In the genomic region with DNA sequence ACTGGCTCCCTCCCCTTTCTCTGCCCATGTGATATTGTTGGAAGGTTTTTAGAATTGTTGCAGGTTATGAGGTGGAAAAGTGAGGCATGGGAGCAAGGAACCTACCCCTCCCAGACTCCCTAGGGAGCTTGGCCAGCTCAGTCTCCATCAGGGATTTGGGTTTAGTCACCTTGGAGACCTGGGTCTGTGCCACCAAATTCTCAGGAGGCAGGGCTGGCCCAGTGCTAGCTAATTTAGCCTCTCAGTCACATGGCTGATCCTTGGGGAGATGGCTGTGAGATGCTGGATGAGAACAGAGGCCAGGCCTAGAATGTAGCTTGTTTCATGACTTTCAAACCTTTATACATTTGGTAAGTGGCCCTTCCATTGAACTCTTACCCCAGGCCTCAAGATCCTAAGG, we compare ENCODE assay signal across 30 cellular contexts.
A peak's percentile ranks its signal among the peaks of the same experiment; 100 is the strongest.
DNase-seq lines count a peak whose midpoint lies in the region; FAIRE-seq and TF ChIP-seq lines count a peak whose summit lies in the region.
"Had no signal": no experiment of that assay in that cellular context is flagged by ENCODE, and none has a peak within 500 bp of the region (broad histone marks: within the 10 kb centered on the region; RNA-seq: fewer than 3 reads in every experiment).

No MANE protein-coding gene starts in this region.

- H3K9me2 ChIP-seq in SK-N-SH = no peaks in the 10 kb centered on the region

- H3K4me3 ChIP-seq in bronchial epithelial cell (ENCODE audit: low read depth, low read length) (no peak overlapping the region), retinal pigment epithelial cell (ENCODE audit: low read length) (no peak overlapping the region), uterus (no peak overlapping the region), SK-N-SH (ENCODE audit: low read depth in 2 of 2, low read length in 1 of 2) (no peak overlapping the region)
- H3K4me3 ChIP-seq: gastrocnemius medialis, pancreas, testis had no signal

- H3K27me3 ChIP-seq in bronchial epithelial cell (ENCODE audit: control insufficient read depth, insufficient read depth, low read length) (no peaks in the 10 kb centered on the region), uterus (no peaks in the 10 kb centered on the region), SK-N-SH (ENCODE audit: insufficient read depth) (no peaks in the 10 kb centered on the region)
- H3K27me3 ChIP-seq: gastrocnemius medialis, pancreas, testis had no signal

- TF ChIP-seq CTCF in bronchial epithelial cell (IDR thresholded peaks at IDR 0.05; ENCODE audit: insufficient read depth, low read length, severe bottlenecking) (no peak), retinal pigment epithelial cell (conservative IDR thresholded peaks at IDR 0.05; ENCODE audit: low read depth, low read length) (no peak), uterus (IDR thresholded peaks at IDR 0.05) (no peak), SK-N-SH (IDR thresholded peaks at IDR 0.05) (no peak)

- no peak for TF ChIP-seq EP300 in SK-N-SH (IDR thresholded peaks at IDR 0.05; ENCODE audit: borderline replicate concordance in 1 of 2, low read depth in 1 of 2, low read length in 1 of 2)

- no peak for TF ChIP-seq RAD21 in SK-N-SH (IDR thresholded peaks at IDR 0.05; ENCODE audit: low read length)

- no peak overlapping the region for H2AFZ ChIP-seq in SK-N-SH (ENCODE audit: low read depth)

- DNase-seq in Daoy (ENCODE audit: low read depth) = peak; percentile 8
- no peak for DNase-seq in HTR-8/SVneo (ENCODE audit: insufficient read length, low spot score)
- no peak for DNase-seq in bronchial epithelial cell (ENCODE audit: low read depth)
- peak; percentile 75 for DNase-seq in retinal pigment epithelial cell (ENCODE audit: low read depth)
- no peak for DNase-seq in uterus
- no peak for DNase-seq in activated naive CD4-positive, alpha-beta T cell (lab: John Stamatoyannopoulos, UW)
- DNase-seq in SK-N-SH = no peak
- no peak for DNase-seq in NCI-H2107 treated with DMSO at 0.1 percent for 48 hours (lab: John Stamatoyannopoulos, UW; ENCODE audit: unreplicated experiment)
- DNase-seq: activated CD4-positive, alpha-beta T cell treated with anti-CD3 and anti-CD28 coated beads, Interleukin-2, amount 50 U/mL, for 1 hour; activated CD8-positive, alpha-beta memory T cell treated with anti-CD3 and anti-CD28 coated beads, Interleukin-2, amount 10 ng/mL, durations not matched to agents 7 days and 5 days; activated T-cell treated with anti-CD3 and anti-CD28 coated beads, Interleukin-2, amount 50 U/mL, for 72 hours; anterior cingulate cortex; CD4-positive, alpha-beta T cell; cerebellar nuclear complex; DMS 273 treated with DMSO at 0.1 percent for 48 hours; gastrocnemius medialis; GOT3; hypothalamus; KBM-7; MV-4-11; NCI-H1930; OCI-M1; pancreas; right cardiac atrium; stimulated activated CD4-positive, alpha-beta T cell treated with anti-CD3 and anti-CD28 coated beads, Interleukin-12 subunit alpha, Interleukin-12 subunit beta, amount 100 ng/mL, for 4 hours; stimulated activated CD4-positive, alpha-beta T cell treated with anti-CD3 and anti-CD28 coated beads, Interleukin-4, amount 100 ng/mL, for 24 hours; stimulated activated naive B cell treated with anti-CD40 and anti-IgM and Interleukin-4, amounts not matched to agents 10 μg/mL and 1 μg/mL and 100 μg/mL, for 72 hours; testis had no signal

- H3K9ac ChIP-seq in SK-N-SH = no peak overlapping the region

- H3K4me1 ChIP-seq in uterus (no peaks in the 10 kb centered on the region), SK-N-SH (ENCODE audit: control insufficient read depth in 1 of 2, insufficient read depth in 2 of 2, low read depth in 1 of 2, low read length in 1 of 2) (no peaks in the 10 kb centered on the region)
- H3K4me1 ChIP-seq: gastrocnemius medialis, pancreas, testis had no signal

- POLR2A ChIA-PET in SK-N-SH (lab: Yijun Ruan, JAX) = no interaction called here

- no peaks in the 10 kb centered on the region for H3K79me2 ChIP-seq in SK-N-SH (ENCODE audit: insufficient read depth)

- intact Hi-C loops in uterus (cut with DNase I; ENCODE audit: low total_unique reads) = no loop called here

- no peak overlapping the region for H3K4me2 ChIP-seq in SK-N-SH

- H3K27ac ChIP-seq in uterus = no peak overlapping the region
- H3K27ac ChIP-seq in SK-N-SH (ENCODE audit: low read depth in 2 of 2, low read length in 1 of 2) = no peak overlapping the region
- H3K27ac ChIP-seq: epithelial cell of prostate, gastrocnemius medialis, pancreas, testis had no signal

- H3F3A ChIP-seq in SK-N-SH (replicated peaks; ENCODE audit: insufficient read depth) = no peaks in the 10 kb centered on the region

- H3K36me3 ChIP-seq in bronchial epithelial cell (ENCODE audit: control insufficient read depth, insufficient read depth, low read length) (no peaks in the 10 kb centered on the region), uterus (no peaks in the 10 kb centered on the region), SK-N-SH (replicated peaks in 1 of 2; ENCODE audit: control insufficient read depth in 1 of 2, insufficient read depth in 2 of 2, low read length in 1 of 2) (no peaks in the 10 kb centered on the region)
- H3K36me3 ChIP-seq: gastrocnemius medialis, pancreas had no signal

- H3K9me3 ChIP-seq in uterus (no peaks in the 10 kb centered on the region), SK-N-SH (no peaks in the 10 kb centered on the region)
- H3K9me3 ChIP-seq: gastrocnemius medialis, pancreas, testis had no signal

- no peaks in the 10 kb centered on the region for H4K20me1 ChIP-seq in SK-N-SH (ENCODE audit: insufficient read depth)

- TF ChIP-seq POLR2A in uterus (IDR thresholded peaks at IDR 0.05) = no peak

- peak; percentile 67 for FAIRE-seq in HTR-8/SVneo (lab: Jason Lieb, UNC)
- peak; percentile 43 for FAIRE-seq in bronchial epithelial cell (lab: Jason Lieb, UNC)
- FAIRE-seq: GM18507, pancreas had no signal

- CTCF ChIA-PET in SK-N-SH (lab: Yijun Ruan, JAX) = no interaction called here

TF ChIP-seq in SK-N-SH, 30 proteins besides CTCF, POLR2A, EP300 and RAD21:
- TF ChIP-seq, protein P1, sequence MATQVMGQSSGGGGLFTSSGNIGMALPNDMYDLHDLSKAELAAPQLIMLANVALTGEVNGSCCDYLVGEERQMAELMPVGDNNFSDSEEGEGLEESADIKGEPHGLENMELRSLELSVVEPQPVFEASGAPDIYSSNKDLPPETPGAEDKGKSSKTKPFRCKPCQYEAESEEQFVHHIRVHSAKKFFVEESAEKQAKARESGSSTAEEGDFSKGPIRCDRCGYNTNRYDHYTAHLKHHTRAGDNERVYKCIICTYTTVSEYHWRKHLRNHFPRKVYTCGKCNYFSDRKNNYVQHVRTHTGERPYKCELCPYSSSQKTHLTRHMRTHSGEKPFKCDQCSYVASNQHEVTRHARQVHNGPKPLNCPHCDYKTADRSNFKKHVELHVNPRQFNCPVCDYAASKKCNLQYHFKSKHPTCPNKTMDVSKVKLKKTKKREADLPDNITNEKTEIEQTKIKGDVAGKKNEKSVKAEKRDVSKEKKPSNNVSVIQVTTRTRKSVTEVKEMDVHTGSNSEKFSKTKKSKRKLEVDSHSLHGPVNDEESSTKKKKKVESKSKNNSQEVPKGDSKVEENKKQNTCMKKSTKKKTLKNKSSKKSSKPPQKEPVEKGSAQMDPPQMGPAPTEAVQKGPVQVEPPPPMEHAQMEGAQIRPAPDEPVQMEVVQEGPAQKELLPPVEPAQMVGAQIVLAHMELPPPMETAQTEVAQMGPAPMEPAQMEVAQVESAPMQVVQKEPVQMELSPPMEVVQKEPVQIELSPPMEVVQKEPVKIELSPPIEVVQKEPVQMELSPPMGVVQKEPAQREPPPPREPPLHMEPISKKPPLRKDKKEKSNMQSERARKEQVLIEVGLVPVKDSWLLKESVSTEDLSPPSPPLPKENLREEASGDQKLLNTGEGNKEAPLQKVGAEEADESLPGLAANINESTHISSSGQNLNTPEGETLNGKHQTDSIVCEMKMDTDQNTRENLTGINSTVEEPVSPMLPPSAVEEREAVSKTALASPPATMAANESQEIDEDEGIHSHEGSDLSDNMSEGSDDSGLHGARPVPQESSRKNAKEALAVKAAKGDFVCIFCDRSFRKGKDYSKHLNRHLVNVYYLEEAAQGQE (IDR thresholded peaks at IDR 0.05; ENCODE audit: low read depth, low read length) = no peak
- TF ChIP-seq RFX5 (IDR thresholded peaks at IDR 0.05; ENCODE audit: low read length) (no peak), NRF1 (IDR thresholded peaks at IDR 0.05; ENCODE audit: low read depth, low read length) (no peak), MEF2A (IDR thresholded peaks at IDR 0.05; ENCODE audit: borderline replicate concordance, low read depth) (no peak), ELF1 (IDR thresholded peaks at IDR 0.05) (no peak)

Comparison
In these comparisons a context has a peak if more than half of its experiments do, and no peak if none do; other contexts are left out.
1. DNase-seq: peak in Daoy (single experiment) and retinal pigment epithelial cell (single experiment); none in HTR-8/SVneo (single experiment), bronchial epithelial cell (single experiment), uterus (0 of 2), activated naive CD4-positive, alpha-beta T cell (0 of 4), SK-N-SH (single experiment) and NCI-H2107 treated with DMSO at 0.1 percent for 48 hours (single experiment).